ENCODE assay signal across 9 cellular contexts in genomic region chr3:124206225-124206624, GRCh38.
"Had no signal": no experiment of that assay in that cellular context is flagged by ENCODE, and none has a peak within 500 bp of the region (broad histone marks: within the 10 kb centered on the region; RNA-seq: fewer than 3 reads in every experiment).

No MANE protein-coding gene starts in this region.

- H3K27ac ChIP-seq: GM23248 had no signal

- H3K4me3 ChIP-seq: GM23248, GM23338, HAP-1 had no signal

- H3K36me3 ChIP-seq: HAP-1 had no signal

- DNase-seq: GM23248, GOT3, H7, H9, HCEC 1CT, HFFc6 had no signal

- ATAC-seq: GM23338, HCT116 had no signal

- H3K9me3 ChIP-seq: HAP-1 had no signal
